ENCODE assay signal across 1 cellular context in the genomic region with DNA sequence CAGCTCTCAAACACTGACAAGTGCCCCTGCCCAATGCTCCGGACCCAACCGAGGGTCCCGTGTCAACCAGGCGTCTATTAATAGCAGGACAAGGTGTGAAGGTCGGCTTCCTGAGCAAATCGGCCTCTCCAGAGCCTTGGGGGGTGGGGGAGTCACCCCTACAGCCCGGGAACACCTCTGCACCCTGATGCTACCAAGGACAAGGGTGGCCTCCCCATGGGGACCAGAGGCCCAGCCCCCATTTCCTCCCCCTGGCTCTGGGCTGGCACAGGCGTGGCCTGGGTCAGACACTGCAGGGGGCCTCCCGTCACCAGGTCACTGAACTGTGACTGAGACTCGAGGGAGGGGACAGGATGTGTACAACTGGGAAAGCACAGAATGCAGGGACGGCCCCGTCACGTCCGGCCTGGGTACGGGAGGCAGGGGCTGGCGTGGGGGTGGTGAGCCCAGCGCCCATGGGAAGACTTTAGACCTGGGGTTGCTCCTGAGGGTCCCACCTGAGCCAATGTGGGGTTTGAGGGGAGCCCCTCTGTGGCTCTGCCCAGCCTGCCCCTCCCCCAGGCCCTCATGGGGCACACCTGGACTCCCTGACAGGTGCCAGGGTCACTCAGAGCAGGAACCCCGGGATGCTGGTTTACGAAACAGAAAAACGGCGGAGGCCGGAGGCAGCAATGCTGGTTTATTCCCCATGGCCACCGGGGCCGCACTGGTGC.
A peak's percentile ranks its signal among the peaks of the same experiment; 100 is the strongest.
TF ChIP-seq lines count a peak whose summit lies in the region.

No MANE protein-coding gene starts in this region.

TF ChIP-seq in HepG2, 621 proteins besides CTCF, POLR2A, EP300 and RAD21 (continued from another document and continues in another):
- TF ChIP-seq HNF1A (IDR thresholded peaks at IDR 0.05; ENCODE audit: low read depth) (no peak; the same call in 1 of the 2 replicates), HNF1A (CRISPR knock-in tag; IDR thresholded peaks at IDR 0.05; ENCODE audit: borderline replicate concordance) (peak; percentile 86; the same call in 1 of the 2 replicates), ONECUT2 (CRISPR knock-in tag; IDR thresholded peaks at IDR 0.05) (no peak), STAT6 (CRISPR knock-in tag; IDR thresholded peaks at IDR 0.05; ENCODE audit: borderline replicate concordance) (peak; percentile 87; the same call in 1 of the 2 replicates), ZNF615 (CRISPR knock-in tag; IDR thresholded peaks at IDR 0.05; ENCODE audit: borderline replicate concordance) (peak; percentile 93; the same call in 1 of the 2 replicates), ZNF256 (CRISPR knock-in tag; conservative IDR thresholded peaks at IDR 0.05) (peak; percentile 28; the same call in 1 of the 2 replicates), FLYWCH1 (CRISPR knock-in tag; IDR thresholded peaks at IDR 0.05) (no peak), DMAP1 (CRISPR knock-in tag; IDR thresholded peaks at IDR 0.05) (peak; percentile 86), FOXO4 (CRISPR knock-in tag; conservative IDR thresholded peaks at IDR 0.05) (no peak), JDP2 (CRISPR knock-in tag; IDR thresholded peaks at IDR 0.05; ENCODE audit: borderline replicate concordance) (no peak), CHD4 (IDR thresholded peaks at IDR 0.05; ENCODE audit: borderline replicate concordance, low read length) (peak; percentile 61; the same call in 1 of the 2 replicates), TFE3 (CRISPR knock-in tag; IDR thresholded peaks at IDR 0.05) (peak; percentile 82), ADNP (CRISPR knock-in tag; IDR thresholded peaks at IDR 0.05) (no peak), MED13 (CRISPR knock-in tag; IDR thresholded peaks at IDR 0.05) (no peak), MIER2 (CRISPR knock-in tag; IDR thresholded peaks at IDR 0.05) (peak; percentile 71; the same call in 1 of the 2 replicates), KDM4B (CRISPR knock-in tag; IDR thresholded peaks at IDR 0.05) (peak; percentile 66), ZNF639 (CRISPR knock-in tag; conservative IDR thresholded peaks at IDR 0.05) (peak; percentile 73; the same call in 1 of the 2 replicates), HCFC1 (IDR thresholded peaks at IDR 0.05; ENCODE audit: low read depth, low read length) (peak; percentile 41), TEAD3 (CRISPR knock-in tag; optimal IDR thresholded peaks at IDR 0.05; ENCODE audit: borderline replicate concordance) (peak; percentile 94), DR1 (CRISPR knock-in tag; IDR thresholded peaks at IDR 0.05) (peak; percentile 37), KMT2B (CRISPR knock-in tag; IDR thresholded peaks at IDR 0.05) (peak; percentile 51; the same call in 1 of the 2 replicates), ZFP36 (IDR thresholded peaks at IDR 0.05; ENCODE audit: borderline replicate concordance, low read depth, low read length, partially characterized antibody) (no peak), ZNF598 (CRISPR knock-in tag; IDR thresholded peaks at IDR 0.05; ENCODE audit: borderline replicate concordance) (peak; percentile 51; the same call in 1 of the 2 replicates), NFYC (CRISPR knock-in tag; IDR thresholded peaks at IDR 0.05) (peak; percentile 58; the same call in 1 of the 2 replicates), SAP130 (CRISPR knock-in tag; IDR thresholded peaks at IDR 0.05; ENCODE audit: low read depth) (peak; percentile 97), SPEN (CRISPR knock-in tag; IDR thresholded peaks at IDR 0.05; ENCODE audit: low read depth) (peak; percentile 93), CBX1 (IDR thresholded peaks at IDR 0.05; ENCODE audit: low read depth) (no peak), ZNF614 (CRISPR knock-in tag; IDR thresholded peaks at IDR 0.05; ENCODE audit: borderline replicate concordance) (peak; percentile 90), ZKSCAN5 (CRISPR knock-in tag; IDR thresholded peaks at IDR 0.05) (no peak; the same call in 1 of the 2 replicates)
- TF ChIP-seq, protein P1, sequence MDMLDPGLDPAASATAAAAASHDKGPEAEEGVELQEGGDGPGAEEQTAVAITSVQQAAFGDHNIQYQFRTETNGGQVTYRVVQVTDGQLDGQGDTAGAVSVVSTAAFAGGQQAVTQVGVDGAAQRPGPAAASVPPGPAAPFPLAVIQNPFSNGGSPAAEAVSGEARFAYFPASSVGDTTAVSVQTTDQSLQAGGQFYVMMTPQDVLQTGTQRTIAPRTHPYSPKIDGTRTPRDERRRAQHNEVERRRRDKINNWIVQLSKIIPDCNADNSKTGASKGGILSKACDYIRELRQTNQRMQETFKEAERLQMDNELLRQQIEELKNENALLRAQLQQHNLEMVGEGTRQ (IDR thresholded peaks at IDR 0.05; ENCODE audit: low read depth, low read length) = no peak
- TF ChIP-seq, protein P1 (CRISPR knock-in tag; IDR thresholded peaks at IDR 0.05; ENCODE audit: borderline replicate concordance) = 0 out of 2 replicates have a peak, but pooled peaks have one; percentile 4
- TF ChIP-seq, protein P2, sequence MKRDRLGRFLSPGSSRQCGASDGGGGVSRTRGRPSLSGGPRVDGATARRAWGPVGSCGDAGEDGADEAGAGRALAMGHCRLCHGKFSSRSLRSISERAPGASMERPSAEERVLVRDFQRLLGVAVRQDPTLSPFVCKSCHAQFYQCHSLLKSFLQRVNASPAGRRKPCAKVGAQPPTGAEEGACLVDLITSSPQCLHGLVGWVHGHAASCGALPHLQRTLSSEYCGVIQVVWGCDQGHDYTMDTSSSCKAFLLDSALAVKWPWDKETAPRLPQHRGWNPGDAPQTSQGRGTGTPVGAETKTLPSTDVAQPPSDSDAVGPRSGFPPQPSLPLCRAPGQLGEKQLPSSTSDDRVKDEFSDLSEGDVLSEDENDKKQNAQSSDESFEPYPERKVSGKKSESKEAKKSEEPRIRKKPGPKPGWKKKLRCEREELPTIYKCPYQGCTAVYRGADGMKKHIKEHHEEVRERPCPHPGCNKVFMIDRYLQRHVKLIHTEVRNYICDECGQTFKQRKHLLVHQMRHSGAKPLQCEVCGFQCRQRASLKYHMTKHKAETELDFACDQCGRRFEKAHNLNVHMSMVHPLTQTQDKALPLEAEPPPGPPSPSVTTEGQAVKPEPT (CRISPR knock-in tag; IDR thresholded peaks at IDR 0.05; ENCODE audit: low read depth) = no peak
- TF ChIP-seq, protein P3, sequence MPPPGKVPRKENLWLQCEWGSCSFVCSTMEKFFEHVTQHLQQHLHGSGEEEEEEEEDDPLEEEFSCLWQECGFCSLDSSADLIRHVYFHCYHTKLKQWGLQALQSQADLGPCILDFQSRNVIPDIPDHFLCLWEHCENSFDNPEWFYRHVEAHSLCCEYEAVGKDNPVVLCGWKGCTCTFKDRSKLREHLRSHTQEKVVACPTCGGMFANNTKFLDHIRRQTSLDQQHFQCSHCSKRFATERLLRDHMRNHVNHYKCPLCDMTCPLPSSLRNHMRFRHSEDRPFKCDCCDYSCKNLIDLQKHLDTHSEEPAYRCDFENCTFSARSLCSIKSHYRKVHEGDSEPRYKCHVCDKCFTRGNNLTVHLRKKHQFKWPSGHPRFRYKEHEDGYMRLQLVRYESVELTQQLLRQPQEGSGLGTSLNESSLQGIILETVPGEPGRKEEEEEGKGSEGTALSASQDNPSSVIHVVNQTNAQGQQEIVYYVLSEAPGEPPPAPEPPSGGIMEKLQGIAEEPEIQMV (CRISPR knock-in tag; IDR thresholded peaks at IDR 0.05; ENCODE audit: low read depth) = no peak
- TF ChIP-seq, protein P4, sequence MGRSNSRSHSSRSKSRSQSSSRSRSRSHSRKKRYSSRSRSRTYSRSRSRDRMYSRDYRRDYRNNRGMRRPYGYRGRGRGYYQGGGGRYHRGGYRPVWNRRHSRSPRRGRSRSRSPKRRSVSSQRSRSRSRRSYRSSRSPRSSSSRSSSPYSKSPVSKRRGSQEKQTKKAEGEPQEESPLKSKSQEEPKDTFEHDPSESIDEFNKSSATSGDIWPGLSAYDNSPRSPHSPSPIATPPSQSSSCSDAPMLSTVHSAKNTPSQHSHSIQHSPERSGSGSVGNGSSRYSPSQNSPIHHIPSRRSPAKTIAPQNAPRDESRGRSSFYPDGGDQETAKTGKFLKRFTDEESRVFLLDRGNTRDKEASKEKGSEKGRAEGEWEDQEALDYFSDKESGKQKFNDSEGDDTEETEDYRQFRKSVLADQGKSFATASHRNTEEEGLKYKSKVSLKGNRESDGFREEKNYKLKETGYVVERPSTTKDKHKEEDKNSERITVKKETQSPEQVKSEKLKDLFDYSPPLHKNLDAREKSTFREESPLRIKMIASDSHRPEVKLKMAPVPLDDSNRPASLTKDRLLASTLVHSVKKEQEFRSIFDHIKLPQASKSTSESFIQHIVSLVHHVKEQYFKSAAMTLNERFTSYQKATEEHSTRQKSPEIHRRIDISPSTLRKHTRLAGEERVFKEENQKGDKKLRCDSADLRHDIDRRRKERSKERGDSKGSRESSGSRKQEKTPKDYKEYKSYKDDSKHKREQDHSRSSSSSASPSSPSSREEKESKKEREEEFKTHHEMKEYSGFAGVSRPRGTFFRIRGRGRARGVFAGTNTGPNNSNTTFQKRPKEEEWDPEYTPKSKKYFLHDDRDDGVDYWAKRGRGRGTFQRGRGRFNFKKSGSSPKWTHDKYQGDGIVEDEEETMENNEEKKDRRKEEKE (IDR thresholded peaks at IDR 0.05) = no peak
